ENCODE assay signal across 14 cellular contexts in genomic region chr13:83065136-83065535, GRCh38.
DNase-seq lines count a peak whose midpoint lies in the region; ATAC-seq, FAIRE-seq and TF ChIP-seq lines count a peak whose summit lies in the region.
"Had no signal": no experiment of that assay in that cellular context is flagged by ENCODE, and none has a peak within 500 bp of the region (broad histone marks: within the 10 kb centered on the region; RNA-seq: fewer than 3 reads in every experiment).

No MANE protein-coding gene starts in this region.

- H3K27me3 ChIP-seq in brain microvascular endothelial cell (replicated peaks), result no peaks in the 10 kb centered on the region
- H3K27me3 ChIP-seq in suprapubic skin, result no peaks in the 10 kb centered on the region
- no peaks in the 10 kb centered on the region for H3K27me3 ChIP-seq in MM.1S (replicated peaks; ENCODE audit: insufficient read depth, low read length)

- no peaks in the 10 kb centered on the region for H3K27me3 Mint-ChIP-seq in glutamatergic neuron (ENCODE audit: unreplicated experiment)
- H3K27me3 Mint-ChIP-seq: activated CD8-positive, alpha-beta T cell treated with anti-CD3 and anti-CD28 coated beads for 36 hours; T-cell had no signal

- H3K36me3 ChIP-seq in brain microvascular endothelial cell (replicated peaks) (no peaks in the 10 kb centered on the region), suprapubic skin (no peaks in the 10 kb centered on the region), MM.1S (replicated peaks; ENCODE audit: insufficient read depth, low read length) (no peaks in the 10 kb centered on the region)

- DNase-seq in H54 (ENCODE audit: insufficient read length, low spot score), result no peak
- peak; percentile 15 for DNase-seq in brain microvascular endothelial cell
- peak; percentile 82 for DNase-seq in kidney glomerular epithelial cell (lab: John Stamatoyannopoulos, UW)
- DNase-seq in suprapubic skin (ENCODE audit: low spot score in 2 of 2), result peak in 1 of 2 donors; percentile 74
- no peak for DNase-seq in MM.1S
- no peak for DNase-seq in glutamatergic neuron
- DNase-seq in GM10266 (ENCODE audit: extremely low spot score), result no peak
- DNase-seq: activated CD8-positive, alpha-beta T cell treated with anti-CD3 and anti-CD28 coated beads for 36 hours; amniotic stem cell; mesendoderm; NCI-H526 treated with DMSO at 0.1 percent for 48 hours; stimulated activated CD4-positive, alpha-beta T cell treated with anti-CD3 and anti-CD28 coated beads, Interleukin-12 subunit alpha, Interleukin-12 subunit beta, amount 100 ng/mL, for 4 hours; T-cell had no signal

- FAIRE-seq in H54 (lab: Jason Lieb, UNC), result peak; percentile 82

- no peak overlapping the region for H3K4me2 ChIP-seq in MM.1S (ENCODE audit: low read depth, low read length)

- no peak overlapping the region for H3K27ac ChIP-seq in brain microvascular endothelial cell
- H3K27ac ChIP-seq in suprapubic skin, result no peak overlapping the region
- H3K27ac ChIP-seq in MM.1S (ENCODE audit: low read length), result no peak overlapping the region

- peaks cover 2% of the 10 kb centered on the region for H3K4me1 Mint-ChIP-seq in glutamatergic neuron (ENCODE audit: low read depth, unreplicated experiment)
- H3K4me1 Mint-ChIP-seq: T-cell had no signal

- H2AFZ ChIP-seq in MM.1S (ENCODE audit: low read length), result no peak overlapping the region

- no peak for TF ChIP-seq CTCF in brain microvascular endothelial cell (IDR thresholded peaks at IDR 0.05; ENCODE audit: low read depth, low read length, missing control alignments)
- no peak for TF ChIP-seq CTCF in suprapubic skin (IDR thresholded peaks at IDR 0.05)
- TF ChIP-seq CTCF in MM.1S (IDR thresholded peaks at IDR 0.05; ENCODE audit: low read length), result no peak
- TF ChIP-seq CTCF in glutamatergic neuron (IDR thresholded peaks at IDR 0.05; ENCODE audit: partially characterized antibody, unreplicated experiment), result no peak
- no peak for TF ChIP-seq CTCF in GM10266 (IDR thresholded peaks at IDR 0.05; ENCODE audit: control insufficient read depth, insufficient read depth, low read depth, missing control alignments)

- H4K20me1 ChIP-seq in MM.1S (ENCODE audit: insufficient read depth, low read length), result no peaks in the 10 kb centered on the region

- TF ChIP-seq POLR2A in H54 (IDR thresholded peaks at IDR 0.05; ENCODE audit: low read depth, low read length) (no peak), suprapubic skin (IDR thresholded peaks at IDR 0.05) (no peak)

- H3F3A ChIP-seq in MM.1S (ENCODE audit: insufficient read depth, low read length), result no peaks in the 10 kb centered on the region

- no peaks in the 10 kb centered on the region for H3K9me3 Mint-ChIP-seq in glutamatergic neuron (ENCODE audit: unreplicated experiment)

- no peak for ATAC-seq in HG02885 (IDR thresholded peaks at IDR 0.05; ENCODE audit: poor library complexity, unreplicated experiment)
- ATAC-seq: activated CD8-positive, alpha-beta T cell treated with anti-CD3 and anti-CD28 coated beads for 36 hours; T-cell had no signal

- TF ChIP-seq EP300 in suprapubic skin (IDR thresholded peaks at IDR 0.05), result peak; percentile 94

- H3K4me1 ChIP-seq in suprapubic skin (peaks cover 4% of the 10 kb centered on the region), MM.1S (ENCODE audit: low read length) (no peaks in the 10 kb centered on the region)

- no peak overlapping the region for H3K9ac ChIP-seq in MM.1S (ENCODE audit: low read length)

- no peaks in the 10 kb centered on the region for H3K36me3 Mint-ChIP-seq in glutamatergic neuron (ENCODE audit: unreplicated experiment)
- H3K36me3 Mint-ChIP-seq: T-cell had no signal

- H3K9me3 ChIP-seq in suprapubic skin, result no peaks in the 10 kb centered on the region
- no peaks in the 10 kb centered on the region for H3K9me3 ChIP-seq in MM.1S (replicated peaks; ENCODE audit: insufficient read depth, low read length)

- 11% methylated on average over 2 of the region's 2 CpGs for WGBS in suprapubic skin

- no peak overlapping the region for H3K4me3 Mint-ChIP-seq in glutamatergic neuron (ENCODE audit: unreplicated experiment)
- H3K4me3 Mint-ChIP-seq: activated CD8-positive, alpha-beta T cell treated with anti-CD3 and anti-CD28 coated beads for 36 hours; T-cell had no signal

- no peaks in the 10 kb centered on the region for H3K9me2 ChIP-seq in MM.1S (replicated peaks; ENCODE audit: insufficient read depth, low read length)

- no peak overlapping the region for H3K27ac Mint-ChIP-seq in glutamatergic neuron (ENCODE audit: unreplicated experiment)
- H3K27ac Mint-ChIP-seq: activated CD8-positive, alpha-beta T cell treated with anti-CD3 and anti-CD28 coated beads for 36 hours; T-cell had no signal

- no peaks in the 10 kb centered on the region for H3K79me2 ChIP-seq in MM.1S (ENCODE audit: low read length)

- in situ Hi-C loops in brain microvascular endothelial cell (cut with HindIII; ENCODE audit: low pct_ligation_motif_present, low sequenced_read_pairs), result no loop called here

- no peak overlapping the region for H3K4me3 ChIP-seq in brain microvascular endothelial cell (ENCODE audit: low read depth, low read length)
- H3K4me3 ChIP-seq in suprapubic skin, result no peak overlapping the region
- H3K4me3 ChIP-seq in MM.1S (ENCODE audit: low read length), result no peak overlapping the region

Comparison
In these comparisons a context has a peak if more than half of its experiments do, and no peak if none do; other contexts are left out.
1. DNase-seq: peak in brain microvascular endothelial cell (single experiment) and kidney glomerular epithelial cell (single experiment); none in H54 (single experiment), MM.1S (single experiment), glutamatergic neuron (single experiment) and GM10266 (single experiment).